In the genomic region with DNA sequence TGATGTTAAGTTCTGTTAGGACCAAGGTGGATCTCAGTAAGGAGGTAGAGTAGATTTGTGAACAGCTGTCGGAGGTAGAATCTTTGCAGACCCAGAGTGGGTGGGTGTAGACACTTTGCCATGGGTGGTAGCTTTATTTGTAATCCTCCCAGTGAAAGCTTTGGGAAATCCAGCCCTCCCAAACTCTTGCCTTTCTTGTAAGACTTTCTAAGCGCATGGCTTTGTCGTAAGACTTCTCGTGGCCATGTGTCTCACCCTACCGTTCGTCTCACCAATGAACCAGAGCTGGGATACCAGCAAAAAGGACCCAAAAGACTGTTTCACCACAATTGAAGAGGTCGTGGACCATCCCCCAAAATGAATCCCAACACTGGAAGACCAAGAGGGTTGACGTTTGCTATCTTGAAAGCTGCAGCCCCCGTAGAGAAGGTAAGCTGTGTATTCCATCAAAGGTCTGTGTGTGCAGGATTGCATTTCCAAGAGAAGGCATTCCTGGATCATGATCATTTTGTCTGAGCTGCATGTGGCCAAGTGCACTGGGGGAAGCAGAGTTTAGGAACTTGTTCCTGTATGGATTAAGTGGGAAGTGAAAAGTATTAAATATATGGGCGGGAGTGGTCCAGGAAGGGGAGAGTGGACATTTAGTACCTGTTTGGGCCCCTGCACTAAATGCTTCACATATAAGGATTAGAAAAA, we compare ENCODE assay signal across 9 cellular contexts. TPM values are rescaled to one million over a fixed set of nuclear protein-coding genes. Genes with fewer than 3 reads are reported as not detected.
DNase-seq lines count a peak whose midpoint lies in the region; TF ChIP-seq lines count a peak whose summit lies in the region.
"Had no signal": no experiment of that assay in that cellular context is flagged by ENCODE, and none has a peak within 500 bp of the region (broad histone marks: within the 10 kb centered on the region; RNA-seq: fewer than 3 reads in every experiment).

No MANE protein-coding gene starts in this region.

- no peak overlapping the region for H3K4ac ChIP-seq in H9 (ENCODE audit: low read depth, low read length)

- no peak overlapping the region for H3K23ac ChIP-seq in H9 (ENCODE audit: insufficient read length, low read depth, low read length)

- H3K27me3 Mint-ChIP-seq in H9 (ENCODE audit: low read depth): no peaks in the 10 kb centered on the region; the same call in 1 of the 2 replicates
- H3K27me3 Mint-ChIP-seq: stimulated activated naive CD8-positive, alpha-beta T cell treated with anti-CD3 and anti-CD28 coated beads, Interleukin-15, Interleukin-2, amounts not matched to agents 100 ng/mL and 50 ng/mL, for 24 hours had no signal

- no peak overlapping the region for H3K27ac Mint-ChIP-seq in H9
- H3K27ac Mint-ChIP-seq: stimulated activated naive CD8-positive, alpha-beta T cell treated with anti-CD3 and anti-CD28 coated beads, Interleukin-15, Interleukin-2, amounts not matched to agents 100 ng/mL and 50 ng/mL, for 24 hours had no signal

- H3K9me3 Mint-ChIP-seq in H9: no peaks in the 10 kb centered on the region
- H3K9me3 Mint-ChIP-seq: stimulated activated naive CD8-positive, alpha-beta T cell treated with anti-CD3 and anti-CD28 coated beads, Interleukin-15, Interleukin-2, amounts not matched to agents 100 ng/mL and 50 ng/mL, for 24 hours had no signal

- H3K4me1 ChIP-seq in H9 (ENCODE audit: insufficient read depth, low read length) (peaks cover 4% of the 10 kb centered on the region; the same call in 1 of the 2 replicates), SJSA1 (replicated peaks) (peaks cover 24% of the 10 kb centered on the region), iPS DF 6.9 (ENCODE audit: control insufficient read depth, insufficient read depth, low read length) (0 out of 2 replicates have a peak, but pooled peaks cover 2% of the 10 kb centered on the region), stomach smooth muscle (ENCODE audit: control insufficient read depth, insufficient read depth, low read length) (peaks cover 10% of the 10 kb centered on the region)

- H2BK15ac ChIP-seq in H9 (ENCODE audit: low read depth, low read length): no peak overlapping the region

- H2AK5ac ChIP-seq in H9 (ENCODE audit: insufficient read length, low read length): no peak overlapping the region

- no peak overlapping the region for H2BK12ac ChIP-seq in H9 (ENCODE audit: insufficient read length, low read depth, low read length)

- H3K56ac ChIP-seq in H9 (ENCODE audit: insufficient read length, low read depth, low read length): no peak overlapping the region

- no peaks in the 10 kb centered on the region for H3K79me1 ChIP-seq in H9 (ENCODE audit: insufficient read depth, low read depth, low read length, poor library complexity, severe bottlenecking)

- H3K23me2 ChIP-seq in H9 (ENCODE audit: insufficient read length, low read depth, low read length, poor library complexity, severe bottlenecking): peaks cover 13% of the 10 kb centered on the region

- no peak for DNase-seq in H9
- no peak for DNase-seq in SJSA1 (ENCODE audit: low read depth in 1 of 2, low spot score in 2 of 2)
- DNase-seq in iPS DF 6.9 (ENCODE audit: low read depth, low spot score): no peak
- DNase-seq in DMS153 (lab: John Stamatoyannopoulos, UW): no peak
- DNase-seq in activated naive CD4-positive, alpha-beta T cell (lab: John Stamatoyannopoulos, UW): no peak
- no peak for DNase-seq in NCI-H2171 treated with DMSO at 0.1 percent for 48 hours (lab: John Stamatoyannopoulos, UW)

- H2BK120ac ChIP-seq in H9 (ENCODE audit: low read depth, low read length, poor library complexity, severe bottlenecking): no peak overlapping the region

- H3K14ac ChIP-seq in H9 (ENCODE audit: insufficient read depth, low read length): no peak overlapping the region

- H2BK20ac ChIP-seq in H9 (ENCODE audit: low read depth, low read length, poor library complexity, severe bottlenecking): no peak overlapping the region

- H2AFZ ChIP-seq in H9 (ENCODE audit: low read length): no peak overlapping the region

- TF ChIP-seq CTCF in H9 (conservative IDR thresholded peaks at IDR 0.05): no peak

- WGBS in H9 (ENCODE audit: extremely low coverage, insufficient read length, low lambda C conversion rate): no CpG with 5 or more reads among the region's 10 CpGs
- 100% methylated on average over 1 of the region's 10 CpGs for WGBS in iPS DF 6.9 (ENCODE audit: insufficient coverage, insufficient read length)

- no peaks in the 10 kb centered on the region for H3K79me2 ChIP-seq in H9 (ENCODE audit: insufficient read depth, low read length)

- no peak overlapping the region for H4K91ac ChIP-seq in H9 (ENCODE audit: insufficient read length, low read depth, low read length)

- H4K20me1 ChIP-seq in H9 (ENCODE audit: control insufficient read depth, insufficient read depth, insufficient read length): no peaks in the 10 kb centered on the region

- no peak overlapping the region for H4K8ac ChIP-seq in H9 (replicated peaks; ENCODE audit: insufficient read length, low read depth, low read length)

- H3K4me3 Mint-ChIP-seq in H9: no peak overlapping the region
- H3K4me3 Mint-ChIP-seq: stimulated activated naive CD8-positive, alpha-beta T cell treated with anti-CD3 and anti-CD28 coated beads, Interleukin-15, Interleukin-2, amounts not matched to agents 100 ng/mL and 50 ng/mL, for 24 hours had no signal

- H3T11ph ChIP-seq in H9 (ENCODE audit: low read length): no peak overlapping the region

- H3K9ac ChIP-seq in H9 (ENCODE audit: extremely low read depth, insufficient read length, low read length) (peak overlapping the region; percentile 71), stomach smooth muscle (ENCODE audit: low read length in 2 of 2) (peak overlapping the region; percentile 63 to 79)

- H3K4me2 ChIP-seq in H9 (ENCODE audit: insufficient read depth, insufficient read length, low read length): peak overlapping the region; percentile 68

- H3K4me3 ChIP-seq in SJSA1 (peak overlapping the region; percentile 60), iPS DF 6.9 (ENCODE audit: low read length) (peak overlapping the region; percentile 52; the same call in 1 of the 2 replicates), stomach smooth muscle (ENCODE audit: low read length in 2 of 2) (peak overlapping the region; percentile 77 to 86)

- H3K18ac ChIP-seq in H9 (ENCODE audit: insufficient read length, low read depth, low read length): no peak overlapping the region

- H4K5ac ChIP-seq in H9 (ENCODE audit: insufficient read length, low read depth, low read length): no peak overlapping the region

- H3K4me1 Mint-ChIP-seq in H9: 0 out of 4 replicates have a peak, but pooled peaks cover 0 to 4% of the 10 kb centered on the region in 2 experiments

- no peak overlapping the region for H2BK5ac ChIP-seq in H9 (ENCODE audit: insufficient read length, low read length)

- no peaks in the 10 kb centered on the region for H3K9me3 ChIP-seq in H9 (ENCODE audit: control insufficient read depth, low read depth, low read length)
- H3K9me3 ChIP-seq in SJSA1 (replicated peaks): no peaks in the 10 kb centered on the region
- H3K9me3 ChIP-seq in iPS DF 6.9 (ENCODE audit: control insufficient read depth, insufficient read depth, low read length): no peaks in the 10 kb centered on the region
- H3K9me3 ChIP-seq in stomach smooth muscle (ENCODE audit: control insufficient read depth in 2 of 2, low read length in 2 of 2): no peaks in the 10 kb centered on the region
- H3K9me3 ChIP-seq: neutrophil had no signal

- no peak overlapping the region for H3K27ac ChIP-seq in H9 (ENCODE audit: insufficient read length, low read depth, low read length)
- H3K27ac ChIP-seq in SJSA1: no peak overlapping the region
- no peak overlapping the region for H3K27ac ChIP-seq in iPS DF 6.9 (ENCODE audit: low read length)
- no peak overlapping the region for H3K27ac ChIP-seq in stomach smooth muscle (ENCODE audit: low read length)
- H3K27ac ChIP-seq: neutrophil had no signal

- H3K36me3 Mint-ChIP-seq in H9 (ENCODE audit: insufficient read depth in 1 of 3, low read depth in 3 of 3): peaks cover 8 to 20% (median 12%) of the 10 kb centered on the region in 3 experiments; a peak in 6 of 7 replicates

- H3K27me3 ChIP-seq in H9 (ENCODE audit: insufficient read depth, low read length) (peaks cover 5% of the 10 kb centered on the region; the same call in 1 of the 2 replicates), SJSA1 (replicated peaks) (no peaks in the 10 kb centered on the region), iPS DF 6.9 (ENCODE audit: control insufficient read depth, insufficient read depth, low read length) (peaks cover 3% of the 10 kb centered on the region; the same call in 1 of the 2 replicates), stomach smooth muscle (ENCODE audit: control insufficient read depth in 1 of 2, insufficient read depth in 2 of 2, low read length in 2 of 2) (no peaks in the 10 kb centered on the region)

- peaks cover 19% of the 10 kb centered on the region for H3K36me3 ChIP-seq in SJSA1
- no peaks in the 10 kb centered on the region for H3K36me3 ChIP-seq in iPS DF 6.9 (ENCODE audit: control insufficient read depth, insufficient read depth, low read length)
- H3K36me3 ChIP-seq in stomach smooth muscle (ENCODE audit: control insufficient read depth in 2 of 2, insufficient read depth in 2 of 2, low read length in 2 of 2): no peaks in the 10 kb centered on the region
- H3K36me3 ChIP-seq: neutrophil had no signal

RNA-seq across cellular contexts. Expression of a gene that starts 5.8 kb away (rescaled TPM):
- total RNA-seq in H9 (2021): 7.3 and 10.7 TPM in 2 replicates
- total RNA-seq in SJSA1 (2014; rRNA removed; shearing (Covaris generic)): 78.6 and 91.0 TPM in 2 replicates
